26 cellular contexts compared by ENCODE assay signal in the genomic region with DNA sequence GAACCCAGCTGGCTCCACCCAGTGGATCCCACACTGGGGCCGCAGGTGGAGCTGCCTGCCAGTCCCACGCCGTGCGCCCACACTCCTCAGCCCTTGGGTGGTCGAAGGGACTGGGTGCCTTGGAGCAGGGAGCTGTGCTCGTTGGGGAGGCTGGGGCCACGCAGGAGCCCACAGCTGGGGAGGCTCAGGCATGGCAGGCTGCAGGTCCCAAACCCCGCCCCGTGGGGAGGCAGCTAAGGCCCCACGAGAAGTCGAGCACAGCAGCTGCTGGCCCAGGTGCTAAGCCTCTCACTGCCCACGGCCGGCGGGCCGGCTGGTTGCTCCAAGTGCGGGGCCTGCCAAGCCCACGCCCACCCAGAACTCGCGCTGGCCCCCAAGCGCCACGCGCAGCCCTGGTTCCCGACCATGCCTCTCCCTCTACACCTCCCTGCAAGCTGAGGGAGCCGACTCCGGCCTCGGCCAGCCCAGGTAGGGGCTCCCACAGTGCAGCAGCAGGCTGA. TPM values are rescaled to one million over a fixed set of nuclear protein-coding genes. Genes with fewer than 3 reads are reported as not detected.
"Had no signal": no experiment of that assay in that cellular context is flagged by ENCODE, and none has a peak within 500 bp of the region (broad histone marks: within the 10 kb centered on the region; RNA-seq: fewer than 3 reads in every experiment).

No MANE protein-coding gene starts in this region.

- H3K4me3 ChIP-seq: adrenal gland had no signal

- DNase-seq: activated CD4-positive, alpha-beta T cell treated with anti-CD3 and anti-CD28 coated beads, Interleukin-2, amount 50 U/mL, for 4 hours; activated effector memory CD4-positive, alpha-beta T cell treated with anti-CD3 and anti-CD28 coated beads, Interleukin-2, amount 50 U/mL, for 16 hours; activated T-cell treated with anti-CD3 and anti-CD28 coated beads, Interleukin-2, amount 50 U/mL, for 1 hour; adrenal gland; anterior cingulate cortex; brain microvascular endothelial cell; central memory CD4-positive, alpha-beta T cell; Kasumi-1; KG1; MM.1S; NCI-H1092 treated with DMSO at 0.1 percent for 48 hours; NCI-H1417 treated with DMSO at 0.1 percent for 48 hours; NCI-H2081 treated with DMSO at 0.1 percent for 48 hours; NCI-H226; NCI-H446 treated with DMSO at 0.1 percent for 48 hours; Right ventricle myocardium superior had no signal

- H3K4me1 ChIP-seq: adrenal gland had no signal

- H3K27ac Mint-ChIP-seq: activated CD4-positive, alpha-beta T cell treated with anti-CD3 and anti-CD28 coated beads, Interleukin-2, amount 10 ng/mL, durations not matched to agents 24 days and 14 days; activated CD8-positive, alpha-beta T cell treated with anti-CD3 and anti-CD28 coated beads for 36 hours; activated naive CD4-positive, alpha-beta T cell treated with anti-CD3 and anti-CD28 coated beads for 36 hours; activated T-cell treated with anti-CD3 and anti-CD28 coated beads, Interleukin-2, amount 50 U/mL, for 72 hours; activated T-helper 17 cell treated with anti-CD3 and anti-CD28 coated beads, Interleukin-2, amount 50 U/mL, for 72 hours; T-helper 1 cell treated with Interleukin-12 subunit alpha and Interleukin-12 subunit beta and Interleukin-4 antibody, amounts not matched to agents 30 μg/mL and 1 μg/mL, for 36 hours; T-helper 2 cell treated with Interferon-gamma antibody and Interleukin-4, amounts not matched to agents 5 μg/mL and 100 μg/mL, for 36 hours had no signal

- H3K9me3 ChIP-seq: adrenal gland had no signal

- ATAC-seq: activated CD8-positive, alpha-beta T cell treated with anti-CD3 and anti-CD28 coated beads for 36 hours; activated naive CD4-positive, alpha-beta T cell treated with anti-CD3 and anti-CD28 coated beads, Interleukin-2, amount 50 U/mL, for 72 hours; activated T-cell treated with anti-CD3 and anti-CD28 coated beads, Interleukin-2, amount 50 U/mL, for 72 hours; activated T-helper 17 cell treated with anti-CD3 and anti-CD28 coated beads, Interleukin-2, amount 50 U/mL, for 72 hours; PC-3 had no signal

- H3K9me3 Mint-ChIP-seq: activated CD4-positive, alpha-beta T cell treated with anti-CD3 and anti-CD28 coated beads, Interleukin-2, amount 10 ng/mL, durations not matched to agents 24 days and 14 days; activated naive CD4-positive, alpha-beta T cell treated with anti-CD3 and anti-CD28 coated beads, Interleukin-2, amount 50 U/mL, for 72 hours; activated T-helper 17 cell treated with anti-CD3 and anti-CD28 coated beads, Interleukin-2, amount 50 U/mL, for 72 hours; T-helper 1 cell treated with Interleukin-12 subunit alpha and Interleukin-12 subunit beta and Interleukin-4 antibody, amounts not matched to agents 30 μg/mL and 1 μg/mL, for 36 hours had no signal

- H3K27me3 ChIP-seq: adrenal gland, brain microvascular endothelial cell had no signal

- H3K36me3 ChIP-seq: adrenal gland, brain microvascular endothelial cell had no signal

- H3K4me1 Mint-ChIP-seq: activated T-helper 17 cell treated with anti-CD3 and anti-CD28 coated beads, Interleukin-2, amount 50 U/mL, for 72 hours had no signal

- H3K27ac ChIP-seq: adrenal gland, brain microvascular endothelial cell had no signal

RNA-seq across cellular contexts. Expression of gene ANO2, which starts 56.2 kb away (rescaled TPM):
- total RNA-seq: activated CD4-positive, alpha-beta T cell treated with anti-CD3 and anti-CD28 coated beads, Interleukin-2, amount 10 ng/mL, durations not matched to agents 24 days and 14 days; activated CD8-positive, alpha-beta memory T cell treated with anti-CD3 and anti-CD28 coated beads for 36 hours; activated CD8-positive, alpha-beta T cell treated with anti-CD3 and anti-CD28 coated beads for 36 hours; activated naive CD4-positive, alpha-beta T cell treated with anti-CD3 and anti-CD28 coated beads for 36 hours; activated naive CD4-positive, alpha-beta T cell treated with anti-CD3 and anti-CD28 coated beads, Interleukin-2, amount 50 U/mL, for 72 hours; activated T-cell treated with anti-CD3 and anti-CD28 coated beads, Interleukin-2, amount 50 U/mL, for 72 hours; activated T-helper 17 cell treated with anti-CD3 and anti-CD28 coated beads, Interleukin-2, amount 50 U/mL, for 72 hours; PC-3 had no signal
